8 cellular contexts compared by ENCODE assay signal in genomic region chr19:18388328-18389094, GRCh38. TPM values are rescaled to one million over a fixed set of nuclear protein-coding genes. Genes with fewer than 3 reads are reported as not detected.
DNase-seq lines count a peak whose midpoint lies in the region; ATAC-seq, FAIRE-seq and TF ChIP-seq lines count a peak whose summit lies in the region.

No MANE protein-coding gene starts in this region.

- CTCF ChIA-PET in activated naive CD4-positive, alpha-beta T cell treated with anti-CD3 and anti-CD28 coated beads for 36 hours (lab: Charles Lee): interaction anchor here (0.6 to 6.4 kb wide), 34 partner anchors 8 to 1293 kb away, joined by 3 to 103 read pairs (median 4); partner anchors contain the start of genes LRRC25, LSM4 and SSBP4

- H3K4me2 ChIP-seq in KMS-11: no peak overlapping the region

- TF ChIP-seq CTCF in D721Med (IDR thresholded peaks at IDR 0.05; ENCODE audit: insufficient read depth, missing control alignments) (peak; percentile 87), KMS-11 (conservative IDR thresholded peaks at IDR 0.05; ENCODE audit: low read depth, low read length) (peak; percentile 63), heart left ventricle (IDR thresholded peaks at IDR 0.05) (peak; percentile 99 to 100 (median 100)), upper lobe of right lung (IDR thresholded peaks at IDR 0.05) (peak; percentile 100)

- H3K4me3 Mint-ChIP-seq in activated naive CD4-positive, alpha-beta T cell treated with anti-CD3 and anti-CD28 coated beads for 36 hours: peak overlapping the region; percentile 60

- intact Hi-C loops in activated naive CD4-positive, alpha-beta T cell treated with anti-CD3 and anti-CD28 coated beads for 36 hours (cut with micrococcal nuclease): loop anchor here (1.0 kb wide), 1 partner anchor 22 kb away; no protein-coding TSS in a partner anchor
- intact Hi-C loops in heart left ventricle (cut with DNase I): loop anchor here in 4 of 10 donors (1.0 to 10.0 kb wide), 4 partner anchors 22 to 114 kb away; partner anchors contain the start of gene IQCN (in 1 of the 4)
- intact Hi-C loops in posterior cingulate gyrus (cut with DNase I): loop anchor here (1.0 kb wide), 1 partner anchor 22 kb away; no protein-coding TSS in a partner anchor
- intact Hi-C loops in upper lobe of right lung (cut with DNase I): no loop called here

- peaks cover 0 to 4% (median 0%) of the 10 kb centered on the region in 12 donors for H3K9me3 ChIP-seq in heart left ventricle
- H3K9me3 ChIP-seq in upper lobe of right lung: no peaks in the 10 kb centered on the region

- ATAC-seq in GM21390 (IDR thresholded peaks at IDR 0.05; ENCODE audit: unreplicated experiment) (peak; percentile 76), heart left ventricle (peak; percentile 64 to 94 (median 88)), upper lobe of right lung (peak; percentile 88)

- no peak for TF ChIP-seq POLR2A in heart left ventricle (IDR thresholded peaks at IDR 0.05)

- H3K27ac ChIP-seq in KMS-11: no peak overlapping the region
- H3K27ac ChIP-seq in heart left ventricle: peak overlapping the region in 11 of 12 donors; percentile 10 to 86 (median 30)
- peak overlapping the region; percentile 58 for H3K27ac ChIP-seq in upper lobe of right lung

- no peak overlapping the region for H3K9ac ChIP-seq in KMS-11

- FAIRE-seq in D721Med (lab: Jason Lieb, UNC): no peak

- H3K79me2 ChIP-seq in KMS-11 (ENCODE audit: insufficient read depth, low read depth): no peaks in the 10 kb centered on the region

- DNase-seq in D721Med (ENCODE audit: insufficient read length, low spot score) (peak; percentile 94), SHP77 treated with DMSO at 0.1 percent for 48 hours (lab: John Stamatoyannopoulos, UW) (peak; percentile 62), heart left ventricle (peak; percentile 84 to 93 (median 86)), posterior cingulate gyrus (peak; percentile 55 to 96 (median 76)), upper lobe of right lung (peak; percentile 91)
- DNase-seq in activated naive CD4-positive, alpha-beta T cell treated with anti-CD3 and anti-CD28 coated beads for 36 hours: peak; percentile 78

- H3K36me3 Mint-ChIP-seq in activated naive CD4-positive, alpha-beta T cell treated with anti-CD3 and anti-CD28 coated beads for 36 hours (ENCODE audit: low read depth): no peaks in the 10 kb centered on the region

- 6 to 9% (median 6%) methylated on average over 41 to 74 of the region's 74 CpGs for WGBS in heart left ventricle, 4 donors

- H3K36me3 ChIP-seq in KMS-11 (ENCODE audit: insufficient read depth) (no peaks in the 10 kb centered on the region), heart left ventricle (peaks cover 0 to 28% (median 0%) of the 10 kb centered on the region in 9 donors), upper lobe of right lung (peaks cover 11% of the 10 kb centered on the region)

- H3K4me1 ChIP-seq in KMS-11 (ENCODE audit: low read depth, poor library complexity, severe bottlenecking) (no peaks in the 10 kb centered on the region), heart left ventricle (peaks cover 0 to 44% (median 15%) of the 10 kb centered on the region in 12 donors), upper lobe of right lung (peaks cover 9% of the 10 kb centered on the region)

- peaks cover 32% of the 10 kb centered on the region for H3K27me3 Mint-ChIP-seq in activated naive CD4-positive, alpha-beta T cell treated with anti-CD3 and anti-CD28 coated beads for 36 hours (ENCODE audit: low read depth)

- H3K27me3 ChIP-seq in KMS-11 (ENCODE audit: insufficient read depth, low read depth) (peaks cover 45% of the 10 kb centered on the region; the same call in 1 of the 2 replicates), heart left ventricle (no peaks in the 10 kb centered on the region), upper lobe of right lung (no peaks in the 10 kb centered on the region)

- no peak overlapping the region for H2AFZ ChIP-seq in KMS-11 (ENCODE audit: low read depth)

- no peaks in the 10 kb centered on the region for H4K20me1 ChIP-seq in KMS-11 (ENCODE audit: insufficient read depth)

- H3K9me3 Mint-ChIP-seq in activated naive CD4-positive, alpha-beta T cell treated with anti-CD3 and anti-CD28 coated beads for 36 hours: no peaks in the 10 kb centered on the region

- H3K4me3 ChIP-seq in KMS-11 (IDR thresholded peaks at IDR 0.05; ENCODE audit: insufficient read depth, low read depth, low read length) (no peak overlapping the region), heart left ventricle (peak overlapping the region in 11 of 12 donors; percentile 3 to 59 (median 43)), upper lobe of right lung (peak overlapping the region; percentile 56)

- no peak overlapping the region for H3K27ac Mint-ChIP-seq in activated naive CD4-positive, alpha-beta T cell treated with anti-CD3 and anti-CD28 coated beads for 36 hours

- H3K4me1 Mint-ChIP-seq in activated naive CD4-positive, alpha-beta T cell treated with anti-CD3 and anti-CD28 coated beads for 36 hours (ENCODE audit: low read depth): no peaks in the 10 kb centered on the region

RNA-seq across cellular contexts. Expression of gene GDF15, which starts 2.6 kb away (rescaled TPM):
- total RNA-seq in activated naive CD4-positive, alpha-beta T cell treated with anti-CD3 and anti-CD28 coated beads for 36 hours: under 1 TPM in 1 of 2 experiments, not detected in 1; 0.20 TPM
- total RNA-seq in heart left ventricle: 1 to 10 TPM in 4 of 9 donors, under 1 TPM in 5; 0.69 to 5.7 (median 0.99) TPM
- polyA plus RNA-seq in heart left ventricle: under 1 TPM; 0.33 to 0.50 TPM
- 105 TPM for total RNA-seq in upper lobe of right lung

RNA-seq across cellular contexts. Expression of gene LRRC25, which starts 8.9 kb away (rescaled TPM):
- total RNA-seq in activated naive CD4-positive, alpha-beta T cell treated with anti-CD3 and anti-CD28 coated beads for 36 hours: not detected
- total RNA-seq in heart left ventricle: 10 to 100 TPM in 2 of 9 donors, 1 to 10 TPM in 6, under 1 TPM in 1; 0.83 to 33.0 (median 3.1) TPM
- 1 to 10 TPM in 1 of 2 donors, under 1 TPM in 1; 0.88 to 2.8 TPM for polyA plus RNA-seq in heart left ventricle
- 22.7 TPM for total RNA-seq in upper lobe of right lung

RNA-seq across cellular contexts. Expression of gene SSBP4, which starts 30.7 kb away (rescaled TPM):
- 10 to 100 TPM; 62.6 to 71.4 TPM for total RNA-seq in activated naive CD4-positive, alpha-beta T cell treated with anti-CD3 and anti-CD28 coated beads for 36 hours
- total RNA-seq in heart left ventricle (10 to 100 TPM; 23.5 to 89.8 (median 29.4) TPM), upper lobe of right lung (57.3 TPM)
- polyA plus RNA-seq in heart left ventricle: 10 to 100 TPM; 29.1 to 37.3 TPM

RNA-seq across cellular contexts. Expression of gene PGPEP1, which starts 48.1 kb away (rescaled TPM):
- total RNA-seq in activated naive CD4-positive, alpha-beta T cell treated with anti-CD3 and anti-CD28 coated beads for 36 hours: 10 to 100 TPM; 14.4 to 15.6 TPM
- total RNA-seq in heart left ventricle (10 to 100 TPM; 22.5 to 58.6 (median 44.6) TPM), upper lobe of right lung (40.8 TPM)
- polyA plus RNA-seq in heart left ventricle: 10 to 100 TPM; 26.7 to 31.8 TPM

RNA-seq across cellular contexts. Expression of gene ISYNA1, which starts 49.4 kb away (rescaled TPM):
- total RNA-seq in activated naive CD4-positive, alpha-beta T cell treated with anti-CD3 and anti-CD28 coated beads for 36 hours: 10 to 100 TPM; 12.3 to 14.3 TPM
- total RNA-seq in heart left ventricle (10 to 100 TPM; 17.6 to 60.6 (median 24.0) TPM), upper lobe of right lung (34.6 TPM)
- polyA plus RNA-seq in heart left ventricle: 10 to 100 TPM; 14.0 to 52.6 TPM

Comparison
In these comparisons a context has a peak if more than half of its experiments do, and no peak if none do; other contexts are left out.
1. RNA of gene GDF15, which starts 2.6 kb away (total RNA-seq): 105 TPM in upper lobe of right lung (single experiment); 0.69 to 5.7 TPM in heart left ventricle and 0.20 TPM in activated naive CD4-positive, alpha-beta T cell treated with anti-CD3 and anti-CD28 coated beads for 36 hours; every median in the first group is over 10 times any median in the second.
2. Peak in every context shown above with its lines, with median percentiles within 50 percentile points of each other: DNase-seq, CTCF ChIP-seq and ATAC-seq.